In genomic region chr16:2008631-2009301, GRCh38 we compare ENCODE assay signal across 6 cellular contexts. TPM values are rescaled to one million over a fixed set of nuclear protein-coding genes. Genes with fewer than 3 reads are reported as not detected.
DNase-seq lines count a peak whose midpoint lies in the region; ATAC-seq and TF ChIP-seq lines count a peak whose summit lies in the region.

No MANE protein-coding gene starts in this region.

- no peak for TF ChIP-seq POLR2A in transverse colon (IDR thresholded peaks at IDR 0.05)

- H3K9me3 Mint-ChIP-seq in T-cell = no peaks in the 10 kb centered on the region

- H3K4me3 ChIP-seq in transverse colon = peak overlapping the region; percentile 78 to 98 (median 85)

- H3K4me1 ChIP-seq in transverse colon = peaks cover 33 to 54% (median 46%) of the 10 kb centered on the region in 4 donors

- H3K27me3 Mint-ChIP-seq in T-cell = no peaks in the 10 kb centered on the region

- peaks cover 41 to 52% (median 42%) of the 10 kb centered on the region in 3 donors for H3K4me1 Mint-ChIP-seq in T-cell

- peak overlapping the region; percentile 93 to 98 (median 94) for H3K27ac ChIP-seq in transverse colon

- H3K9me3 ChIP-seq in transverse colon = no peaks in the 10 kb centered on the region

- H3K27ac Mint-ChIP-seq in T-cell = peak overlapping the region; percentile 76 to 88

- in situ Hi-C loops in transverse colon (cut with MboI; ENCODE audit: low pct_ligation_motif_present in 1 of 4, low pct_unique_long_range_greater_than_20kb in 1 of 4, low sequenced_read_pairs in 3 of 4) = loop anchor here in 1 of 4 donors (25.0 kb wide), 1 partner anchor 129 kb away; the partner anchor contains the start of genes PKD1 and RAB26

- DNase-seq in HEK293T (ENCODE audit: extremely low spot score) (no peak), T-cell (peak in 1 of 34 experiments; percentile 17), hepatic stellate cell (ENCODE audit: low spot score) (peak; percentile 62), transverse colon (no peak), SKM-1 treated with dmso at 0.1 percent for 144 hours (lab: John Stamatoyannopoulos, UW; ENCODE audit: unreplicated experiment) (no peak)

- 1% methylated on average over 26 of the region's 29 CpGs; no CpG with 5 or more reads in 1 of the 2 donors for WGBS in transverse colon (ENCODE audit: low coverage in 1 of 2), 2 donors

- TF ChIP-seq CTCF in transverse colon (IDR thresholded peaks at IDR 0.05) = peak in 1 of 5 experiments; percentile 7

- TF ChIP-seq EP300 in transverse colon (IDR thresholded peaks at IDR 0.05; ENCODE audit: low read depth) = no peak

- H3K27me3 ChIP-seq in transverse colon = no peaks in the 10 kb centered on the region

- no peaks in the 10 kb centered on the region for H3K36me3 ChIP-seq in transverse colon

- H3K36me3 Mint-ChIP-seq in T-cell = no peaks in the 10 kb centered on the region

- H3K4me3 Mint-ChIP-seq in T-cell = peak overlapping the region; percentile 82 to 87 (median 84)

- intact Hi-C loops in transverse colon (cut with DNase I; ENCODE audit: low total_unique reads) = loop anchor here (10.0 kb wide), 1 partner anchor 226 kb away; the partner anchor contains the start of gene DNASE1L2

- POLR2A ChIA-PET in HEK293T (lab: Yijun Ruan, JAX) (interaction anchor here (0.6 to 2.2 kb wide), 11 partner anchors 8 to 243 kb away, joined by 3 to 12 read pairs (median 3); partner anchors contain the start of genes ECI1, NHERF2, NPW and RPS2), T-cell (lab: Charles Lee) (interaction anchor here in 1 of 2 donors (0.6 kb wide), 1 partner anchor 147 kb away, joined by 3 read pairs; the partner anchor contains the start of gene TRAF7)

- ATAC-seq in T-cell (replicated peaks in 1 of 4) = no peak
- no peak for ATAC-seq in GM18858 (IDR thresholded peaks at IDR 0.05; ENCODE audit: unreplicated experiment)

- CTCF ChIA-PET in HEK293T (lab: Yijun Ruan, JAX) (interaction anchor here (0.6 kb wide), 1 partner anchor 145 kb away, joined by 4 read pairs; no protein-coding TSS in a partner anchor), T-cell (lab: Charles Lee) (interaction anchor here in 1 of 2 donors (0.6 to 1.3 kb wide), 2 partner anchors 16 to 144 kb away, joined by 3 to 6 read pairs; no protein-coding TSS in a partner anchor)

TF ChIP-seq in HEK293T, 16 proteins besides CTCF, POLR2A, EP300 and RAD21:
- TF ChIP-seq L3MBTL2 (conservative IDR thresholded peaks at IDR 0.05) (peak; percentile 97), BHLHE40 (IDR thresholded peaks at IDR 0.05; ENCODE audit: borderline replicate concordance) (no peak)

RNA-seq across cellular contexts. Expression of gene ZNF598, which starts 0.9 kb away (rescaled TPM):
- 10 to 100 TPM; 44.3 to 73.7 (median 68.8) TPM for total RNA-seq in T-cell
- 100 to 1,000 TPM in 1 of 4 donors, 10 to 100 TPM in 3; 28.3 to 145 (median 42.0) TPM for total RNA-seq in transverse colon

RNA-seq across cellular contexts. Expression of gene NPW, which starts 10.8 kb away (rescaled TPM):
- total RNA-seq in T-cell = under 1 TPM in 2 of 5 donors, not detected in 3; 0.43 to 0.44 TPM
- total RNA-seq in transverse colon = under 1 TPM in 1 of 4 donors, not detected in 3; 0.41 TPM

RNA-seq across cellular contexts. Expression of gene NHERF2, which starts 17.9 kb away (rescaled TPM):
- total RNA-seq in T-cell (1 to 10 TPM; 2.9 to 6.8 (median 5.8) TPM), transverse colon (10 to 100 TPM in 3 of 4 donors, 1 to 10 TPM in 1; 3.7 to 61.9 (median 29.8) TPM)

RNA-seq across cellular contexts. Expression of gene SYNGR3, which starts 19.0 kb away (rescaled TPM):
- 1 to 10 TPM; 1.1 to 5.7 (median 1.7) TPM for total RNA-seq in T-cell
- total RNA-seq in transverse colon = 1 to 10 TPM in 3 of 4 donors, not detected in 1; 2.7 to 4.8 (median 2.9) TPM

RNA-seq across cellular contexts. Expression of gene GFER, which starts 24.8 kb away (rescaled TPM):
- 10 to 100 TPM; 16.1 to 31.9 (median 22.0) TPM for total RNA-seq in T-cell
- 100 to 1,000 TPM in 1 of 4 donors, 10 to 100 TPM in 3; 29.9 to 117 (median 64.3) TPM for total RNA-seq in transverse colon
